Comparison of ENCODE assay signal across 20 cellular contexts in the genomic region with DNA sequence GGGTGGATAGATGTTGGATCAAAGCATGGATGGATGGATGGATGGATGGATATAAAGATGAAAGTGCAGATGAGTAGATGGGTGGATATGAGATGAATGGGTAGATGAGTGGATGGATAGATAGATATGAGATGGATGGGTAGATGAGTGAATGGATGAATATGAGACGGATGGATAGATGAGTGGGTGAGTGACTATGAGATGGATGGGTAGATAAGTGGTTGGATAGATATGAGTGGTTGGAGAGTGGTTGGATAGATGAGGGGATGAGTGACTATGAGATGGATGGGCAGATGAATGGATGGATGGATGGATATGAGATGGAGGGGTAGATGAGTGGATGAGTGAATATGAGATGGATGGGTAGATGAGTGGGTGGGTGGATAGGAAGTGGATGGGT.
DNase-seq lines count a peak whose midpoint lies in the region; ATAC-seq, FAIRE-seq and TF ChIP-seq lines count a peak whose summit lies in the region.
"Had no signal": no experiment of that assay in that cellular context is flagged by ENCODE, and none has a peak within 500 bp of the region (broad histone marks: within the 10 kb centered on the region; RNA-seq: fewer than 3 reads in every experiment).

No MANE protein-coding gene starts in this region.

- H3K9ac ChIP-seq in KMS-11 (no peak overlapping the region), H1 (replicated peaks in 1 of 4; ENCODE audit: extremely low read depth in 1 of 4, low read depth in 3 of 4, low read length in 3 of 4) (no peak overlapping the region)
- H3K9ac ChIP-seq: BLaER1 treated with 17β-estradiol and CSF1 and Interleukin-3, amounts not matched to agents 10 nM and 100 nM had no signal

- no peak overlapping the region for H3K18ac ChIP-seq in H1 (ENCODE audit: extremely low read depth, low read length)

- no peaks in the 10 kb centered on the region for H3K4me1 ChIP-seq in HEK293 (ENCODE audit: control insufficient read depth, insufficient read depth, low read length)
- peaks cover 45% of the 10 kb centered on the region for H3K4me1 ChIP-seq in KMS-11 (ENCODE audit: low read depth, poor library complexity, severe bottlenecking)
- no peaks in the 10 kb centered on the region for H3K4me1 ChIP-seq in H1 (replicated peaks in 1 of 4; ENCODE audit: control insufficient read depth in 3 of 4, insufficient read depth in 4 of 4, low read length in 3 of 4)
- H3K4me1 ChIP-seq: A549, Caco-2 had no signal

- no peak for TF ChIP-seq EP300 in H1 (IDR thresholded peaks at IDR 0.05; ENCODE audit: borderline replicate concordance in 1 of 2, low read depth in 2 of 2, low read length in 2 of 2)

- no peak overlapping the region for H3K27ac ChIP-seq in HEK293 (ENCODE audit: extremely low read depth, low read depth, low read length)
- peak overlapping the region; percentile 100; the same call in 1 of the 2 replicates for H3K27ac ChIP-seq in KMS-11
- H3K27ac ChIP-seq in H1 (ENCODE audit: low read depth, low read length), result no peak overlapping the region
- H3K27ac ChIP-seq: A549; BLaER1 treated with 17β-estradiol and CSF1 and Interleukin-3, amounts not matched to agents 10 nM and 100 nM; C4-2B had no signal

- CTCF ChIA-PET in HEK293 (lab: Yijun Ruan, JAX) (no interaction called here), HEK293T (lab: Yijun Ruan, JAX) (no interaction called here), H1 (lab: Charles Lee; ENCODE audit: partially characterized antibody) (no interaction called here)

- peak overlapping the region; percentile 80 for H3K56ac ChIP-seq in H1 (replicated peaks; ENCODE audit: insufficient read length, low read depth, low read length)

- POLR2A ChIA-PET in HEK293 (lab: Yijun Ruan, JAX) (no interaction called here), HEK293T (lab: Yijun Ruan, JAX) (no interaction called here), H1 (lab: Charles Lee; ENCODE audit: partially characterized antibody) (interaction anchor here (0.6 kb wide), 1 partner anchor 840 kb away, joined by 3 read pairs; no protein-coding TSS in a partner anchor)

- H2BK5ac ChIP-seq in H1 (ENCODE audit: low read depth, low read length), result no peak overlapping the region

- no peak overlapping the region for H2BK12ac ChIP-seq in H1 (ENCODE audit: low read depth, low read length)

- no peak overlapping the region for H2BK120ac ChIP-seq in H1 (replicated peaks; ENCODE audit: low read depth, low read length)

- H2AFZ ChIP-seq in KMS-11 (ENCODE audit: low read depth) (no peak overlapping the region), H1 (ENCODE audit: low read length) (no peak overlapping the region)

- H3K36me3 ChIP-seq in HEK293 (ENCODE audit: control insufficient read depth in 2 of 2, insufficient read depth in 1 of 2, low read length in 2 of 2), result no peaks in the 10 kb centered on the region; a peak in 1 of 3 replicates
- no peaks in the 10 kb centered on the region for H3K36me3 ChIP-seq in KMS-11 (ENCODE audit: insufficient read depth)
- no peaks in the 10 kb centered on the region for H3K36me3 ChIP-seq in H1 (ENCODE audit: control insufficient read depth in 2 of 4, insufficient read depth in 4 of 4, low read length in 3 of 4)
- H3K36me3 ChIP-seq: BLaER1 treated with 17β-estradiol and CSF1 and Interleukin-3, amounts not matched to agents 10 nM and 100 nM had no signal

- H3K79me1 ChIP-seq in H1 (ENCODE audit: low read depth, low read length), result no peaks in the 10 kb centered on the region

- H4K91ac ChIP-seq in H1 (replicated peaks; ENCODE audit: insufficient read length, low read length), result no peak overlapping the region

- H3K79me2 ChIP-seq in KMS-11 (ENCODE audit: insufficient read depth, low read depth), result no peaks in the 10 kb centered on the region
- H3K79me2 ChIP-seq in H1 (ENCODE audit: control insufficient read depth in 1 of 2, insufficient read depth in 2 of 2, low read length in 2 of 2), result no peaks in the 10 kb centered on the region

- no peak overlapping the region for H4K8ac ChIP-seq in H1 (ENCODE audit: extremely low read depth, insufficient read depth, low read length)

- no peak for ATAC-seq in GM21447 (IDR thresholded peaks at IDR 0.05; ENCODE audit: unreplicated experiment)
- ATAC-seq: A549; CD8-positive, alpha-beta T cell had no signal

- peaks cover 16% of the 10 kb centered on the region; the same call in 1 of the 2 replicates for H3K23me2 ChIP-seq in H1 (ENCODE audit: low read depth, low read length)

- no peak for TF ChIP-seq POLR2A in H1 (IDR thresholded peaks at IDR 0.05; ENCODE audit: control extremely low read depth in 1 of 2, low read depth in 2 of 2, low read length in 2 of 2)

- H3K27me3 ChIP-seq in KMS-11 (ENCODE audit: insufficient read depth, low read depth) (no peaks in the 10 kb centered on the region), H1 (replicated peaks in 1 of 4; ENCODE audit: control insufficient read depth in 3 of 4, extremely low read depth in 1 of 4, insufficient read depth in 3 of 4, low read length in 3 of 4) (no peaks in the 10 kb centered on the region; a peak in 1 of 7 replicates)
- H3K27me3 ChIP-seq: BLaER1 treated with 17β-estradiol and CSF1 and Interleukin-3, amounts not matched to agents 10 nM and 100 nM had no signal

- H3K4me3 ChIP-seq in HEK293 (ENCODE audit: low read depth, low read length), result no peak overlapping the region
- no peak overlapping the region for H3K4me3 ChIP-seq in KMS-11 (IDR thresholded peaks at IDR 0.05; ENCODE audit: insufficient read depth, low read depth, low read length)
- H3K4me3 ChIP-seq in H1 (ENCODE audit: extremely low read depth in 1 of 4, insufficient read depth in 2 of 4, low read depth in 3 of 4, low read length in 4 of 4), result no peak overlapping the region
- H3K4me3 ChIP-seq: A549; BLaER1 treated with 17β-estradiol and CSF1 and Interleukin-3, amounts not matched to agents 10 nM and 100 nM had no signal

- peak overlapping the region; percentile 96; the same call in 1 of the 2 replicates for H3K4me2 ChIP-seq in KMS-11
- no peak overlapping the region for H3K4me2 ChIP-seq in H1 (ENCODE audit: insufficient read depth in 1 of 2, low read depth in 2 of 2, low read length in 2 of 2)
- H3K4me2 ChIP-seq: A549; BLaER1 treated with 17β-estradiol and CSF1 and Interleukin-3, amounts not matched to agents 10 nM and 100 nM had no signal

- H2AK5ac ChIP-seq in H1 (ENCODE audit: low read depth, low read length), result no peak overlapping the region

- no peak overlapping the region for H3K23ac ChIP-seq in H1 (ENCODE audit: insufficient read length)

- DNase-seq in HEK293T (ENCODE audit: extremely low spot score), result no peak
- DNase-seq in H1 (ENCODE audit: low read depth in 1 of 2, low spot score in 2 of 2), result no peak
- no peak for DNase-seq in NCI-H1105 (lab: John Stamatoyannopoulos, UW)
- DNase-seq in 8988T, result no peak
- DNase-seq: AML-193; Caco-2; Calu3; CD4-positive, alpha-beta T cell; CD8-positive, alpha-beta T cell; DMS79 treated with DMSO at 0.1 percent for 48 hours; GF-D8 had no signal

- TF ChIP-seq CTCF in HEK293 (tag by site-specific recombination; IDR thresholded peaks at IDR 0.05) (no peak), KMS-11 (conservative IDR thresholded peaks at IDR 0.05; ENCODE audit: low read depth, low read length) (no peak), H1 (IDR thresholded peaks at IDR 0.05; ENCODE audit: control extremely low read depth in 1 of 3, insufficient read depth in 1 of 3, low read depth in 1 of 3, low read length in 3 of 3) (no peak)

- H2BK15ac ChIP-seq in H1 (ENCODE audit: low read length), result no peak overlapping the region

- no peak overlapping the region for H3K4ac ChIP-seq in H1 (replicated peaks; ENCODE audit: insufficient read length, low read depth, low read length)

- H4K20me1 ChIP-seq in KMS-11 (ENCODE audit: insufficient read depth), result no peaks in the 10 kb centered on the region
- H4K20me1 ChIP-seq in H1 (replicated peaks in 1 of 2; ENCODE audit: control insufficient read depth in 1 of 2, insufficient read depth in 2 of 2, low read length in 2 of 2), result no peaks in the 10 kb centered on the region
- H4K20me1 ChIP-seq: BLaER1 treated with 17β-estradiol and CSF1 and Interleukin-3, amounts not matched to agents 10 nM and 100 nM had no signal

- no peak overlapping the region for H4K5ac ChIP-seq in H1 (ENCODE audit: insufficient read length, low read depth, low read length)

- WGBS in H1 (ENCODE audit: extremely low coverage in 1 of 2, insufficient coverage in 1 of 2, insufficient read length in 1 of 2, insufficient replicate concordance in 2 of 2, low coverage in 1 of 2, low lambda C conversion rate in 2 of 2, missing lambda C conversion rate in 1 of 2), 2 experiments, result 89 to 100% methylated on average over 1 of the region's 1 CpG

- no peak overlapping the region for H3K14ac ChIP-seq in H1 (ENCODE audit: insufficient read length)

- H3K9me3 ChIP-seq in HEK293 (ENCODE audit: control insufficient read depth, insufficient read depth, low read depth, low read length), result no peaks in the 10 kb centered on the region
- peaks cover 0 to 2% of the 10 kb centered on the region in 2 experiments; a peak in 1 of 4 replicates for H3K9me3 ChIP-seq in H1 (ENCODE audit: insufficient read depth in 2 of 2, low read depth in 1 of 2, low read length in 1 of 2)
- H3K9me3 ChIP-seq: A549, Caco-2 had no signal

- H2BK20ac ChIP-seq in H1 (ENCODE audit: low read length), result no peak overlapping the region

- TF ChIP-seq RAD21 in H1 (IDR thresholded peaks at IDR 0.05 in 1 of 2, conservative IDR thresholded peaks at IDR 0.05 in 1 of 2; ENCODE audit: low read depth in 2 of 2, low read length in 2 of 2), result no peak

- no peak for FAIRE-seq in H1 (lab: Jason Lieb, UNC)
- FAIRE-seq: A549, D721Med, G401.6, GM19239 had no signal

TF ChIP-seq in HEK293, 187 proteins besides CTCF, POLR2A, EP300 and RAD21 (continues in another document):
- TF ChIP-seq ZEB2 (tag by site-specific recombination; IDR thresholded peaks at IDR 0.05) (no peak), ZNF629 (tag by site-specific recombination; IDR thresholded peaks at IDR 0.05) (no peak), ZNF510 (tag by site-specific recombination; IDR thresholded peaks at IDR 0.05; ENCODE audit: insufficient replicate concordance) (no peak)

TF ChIP-seq in HEK293T, 16 proteins besides CTCF, POLR2A, EP300 and RAD21:
- TF ChIP-seq CTBP1 (IDR thresholded peaks at IDR 0.05; ENCODE audit: borderline replicate concordance) (no peak), ARNT (IDR thresholded peaks at IDR 0.05) (no peak), TARDBP (IDR thresholded peaks at IDR 0.05) (0 out of 2 replicates have a peak, but pooled peaks have one; percentile 6)
TF ChIP-seq in HEK293T: peak in this region for 1.

TF ChIP-seq in H1, 55 proteins besides CTCF, POLR2A, EP300 and RAD21 (continues in another document):
- TF ChIP-seq, protein P1, sequence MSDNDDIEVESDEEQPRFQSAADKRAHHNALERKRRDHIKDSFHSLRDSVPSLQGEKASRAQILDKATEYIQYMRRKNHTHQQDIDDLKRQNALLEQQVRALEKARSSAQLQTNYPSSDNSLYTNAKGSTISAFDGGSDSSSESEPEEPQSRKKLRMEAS (IDR thresholded peaks at IDR 0.05), result no peak
- TF ChIP-seq RNF2 (IDR thresholded peaks at IDR 0.05; ENCODE audit: borderline replicate concordance, low read depth, low read length, missing control alignments, poor library complexity, severe bottlenecking) (no peak), YY1 (IDR thresholded peaks at IDR 0.05; ENCODE audit: low read depth, low read length) (no peak), CTBP2 (IDR thresholded peaks at IDR 0.05; ENCODE audit: borderline replicate concordance, insufficient read depth, insufficient read length, low read length) (no peak), CHD2 (IDR thresholded peaks at IDR 0.05; ENCODE audit: low read length) (no peak)
